In the genomic region with DNA sequence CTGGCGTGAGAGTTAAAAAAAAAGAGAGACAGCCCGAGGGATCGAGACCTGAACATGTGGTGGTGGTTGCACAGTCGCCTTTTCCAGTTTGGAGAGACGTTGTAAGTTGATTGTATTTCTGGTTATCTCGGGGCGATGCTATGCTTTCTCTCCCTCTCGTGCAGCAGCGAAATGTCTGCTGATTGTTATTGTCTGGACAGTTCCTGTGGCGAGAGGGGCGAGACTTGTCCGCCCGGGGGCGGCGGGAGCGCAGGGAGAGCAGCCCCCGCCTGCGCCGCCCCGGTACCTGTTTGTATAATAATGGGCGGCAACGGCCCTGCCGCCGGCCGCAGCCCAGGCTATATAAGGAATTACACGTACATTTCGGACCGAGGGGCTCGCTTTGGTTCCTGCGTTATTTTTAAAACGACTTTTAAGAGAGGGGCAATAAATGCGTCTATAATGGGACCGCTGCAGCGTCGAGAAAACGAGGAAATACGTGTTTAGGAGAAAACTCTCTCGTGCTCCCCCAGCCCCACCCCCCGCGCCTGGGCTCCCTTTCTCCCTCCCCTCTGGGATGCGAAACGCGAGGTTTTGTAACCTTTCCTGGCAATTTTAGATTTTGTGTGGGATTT, we compare ENCODE assay signal across 8 cellular contexts. TPM values are rescaled to one million over a fixed set of nuclear protein-coding genes. Genes with fewer than 3 reads are reported as not detected.
DNase-seq lines count a peak whose midpoint lies in the region; ATAC-seq and TF ChIP-seq lines count a peak whose summit lies in the region.

No MANE protein-coding gene starts in this region.

- H3K27ac ChIP-seq in CD4-positive, CD25-positive, alpha-beta regulatory T cell (ENCODE audit: insufficient read depth, low read length, poor library complexity, severe bottlenecking): peak overlapping the region; percentile 97
- H3K27ac ChIP-seq in mesendoderm (ENCODE audit: low read depth, low read length) (no peak overlapping the region), suprapubic skin (peak overlapping the region; percentile 89)

- H3K4me1 ChIP-seq in CD4-positive, CD25-positive, alpha-beta regulatory T cell (ENCODE audit: control insufficient read depth, insufficient read depth, low read length, poor library complexity, severe bottlenecking): peaks cover 47% of the 10 kb centered on the region
- H3K4me1 ChIP-seq in mesendoderm (ENCODE audit: control insufficient read depth, low read depth, low read length) (no peaks in the 10 kb centered on the region), suprapubic skin (peaks cover 31% of the 10 kb centered on the region)

- no peaks in the 10 kb centered on the region for H3K27me3 ChIP-seq in CD4-positive, CD25-positive, alpha-beta regulatory T cell (ENCODE audit: control insufficient read depth, insufficient read depth, low read length)
- H3K27me3 ChIP-seq in mesendoderm (ENCODE audit: insufficient read depth, low read length, poor library complexity): peaks cover 12% of the 10 kb centered on the region
- H3K27me3 ChIP-seq in suprapubic skin: peaks cover 24% of the 10 kb centered on the region

- no CpG with 5 or more reads among the region's 43 CpGs for WGBS in mesendoderm (ENCODE audit: extremely low coverage, insufficient coverage, low lambda C conversion rate)
- WGBS in suprapubic skin: 1% methylated on average over 43 of the region's 43 CpGs

- no peak overlapping the region for H2BK15ac ChIP-seq in mesendoderm (replicated peaks; ENCODE audit: low read depth)

- no peak overlapping the region for H4K5ac ChIP-seq in mesendoderm (ENCODE audit: low read length)

- no peak for ATAC-seq in CD4-positive, CD25-positive, alpha-beta regulatory T cell (ENCODE audit: low read depth in 2 of 2)
- peak; percentile 23 for ATAC-seq in GM19395 (IDR thresholded peaks at IDR 0.05; ENCODE audit: unreplicated experiment)
- ATAC-seq in activated CD8-positive, alpha-beta T cell treated with anti-CD3 and anti-CD28 coated beads, Interleukin-2, amount 10 ng/mL, durations not matched to agents 7 days and 5 days: no peak
- no peak for ATAC-seq in effector memory CD8-positive, alpha-beta T cell (replicated peaks)
- no peak for ATAC-seq in HG02588 (IDR thresholded peaks at IDR 0.05; ENCODE audit: unreplicated experiment)

- H3K9me3 ChIP-seq in CD4-positive, CD25-positive, alpha-beta regulatory T cell (ENCODE audit: control insufficient read depth in 2 of 2, low read length in 2 of 2): no peaks in the 10 kb centered on the region
- no peaks in the 10 kb centered on the region for H3K9me3 ChIP-seq in suprapubic skin

- peak overlapping the region; percentile 60 for H3K56ac ChIP-seq in mesendoderm (ENCODE audit: low read length)

- H4K8ac ChIP-seq in mesendoderm (ENCODE audit: low read depth, low read length): no peak overlapping the region

- H3K27me3 Mint-ChIP-seq in CD4-positive, CD25-positive, alpha-beta regulatory T cell: peaks cover 4% of the 10 kb centered on the region
- H3K27me3 Mint-ChIP-seq in activated CD8-positive, alpha-beta T cell treated with anti-CD3 and anti-CD28 coated beads, Interleukin-2, amount 10 ng/mL, durations not matched to agents 7 days and 5 days (ENCODE audit: low read depth): no peaks in the 10 kb centered on the region
- no peaks in the 10 kb centered on the region for H3K27me3 Mint-ChIP-seq in effector memory CD8-positive, alpha-beta T cell

- peak overlapping the region; percentile 83 to 96 (median 92) for H3K27ac Mint-ChIP-seq in CD4-positive, CD25-positive, alpha-beta regulatory T cell
- peak overlapping the region; percentile 93 for H3K27ac Mint-ChIP-seq in activated CD8-positive, alpha-beta T cell treated with anti-CD3 and anti-CD28 coated beads, Interleukin-2, amount 10 ng/mL, durations not matched to agents 7 days and 5 days
- peak overlapping the region; percentile 69 to 93 for H3K27ac Mint-ChIP-seq in effector memory CD8-positive, alpha-beta T cell

- H3K4me3 ChIP-seq in CD4-positive, CD25-positive, alpha-beta regulatory T cell (ENCODE audit: low read depth, low read length): peak overlapping the region; percentile 94
- peak overlapping the region; percentile 39 for H3K4me3 ChIP-seq in mesendoderm (ENCODE audit: low read length)
- H3K4me3 ChIP-seq in suprapubic skin: peak overlapping the region; percentile 68

- peak overlapping the region; percentile 87 to 98 (median 94) for H3K4me3 Mint-ChIP-seq in CD4-positive, CD25-positive, alpha-beta regulatory T cell
- peak overlapping the region; percentile 88 for H3K4me3 Mint-ChIP-seq in activated CD8-positive, alpha-beta T cell treated with anti-CD3 and anti-CD28 coated beads, Interleukin-2, amount 10 ng/mL, durations not matched to agents 7 days and 5 days
- H3K4me3 Mint-ChIP-seq in effector memory CD8-positive, alpha-beta T cell: peak overlapping the region; percentile 91

- TF ChIP-seq POLR2A in suprapubic skin (IDR thresholded peaks at IDR 0.05): no peak

- no peak overlapping the region for H2AK5ac ChIP-seq in mesendoderm (ENCODE audit: low read length)

- no peak overlapping the region for H3K23ac ChIP-seq in mesendoderm (ENCODE audit: low read length)

- no peaks in the 10 kb centered on the region for H3K36me3 Mint-ChIP-seq in CD4-positive, CD25-positive, alpha-beta regulatory T cell
- peaks cover 13% of the 10 kb centered on the region for H3K36me3 Mint-ChIP-seq in activated CD8-positive, alpha-beta T cell treated with anti-CD3 and anti-CD28 coated beads, Interleukin-2, amount 10 ng/mL, durations not matched to agents 7 days and 5 days (ENCODE audit: low read depth)
- peaks cover 31% of the 10 kb centered on the region for H3K36me3 Mint-ChIP-seq in effector memory CD8-positive, alpha-beta T cell (ENCODE audit: insufficient read depth)

- no peak for TF ChIP-seq EP300 in suprapubic skin (IDR thresholded peaks at IDR 0.05)

- H2BK120ac ChIP-seq in mesendoderm (ENCODE audit: low read depth, low read length): no peak overlapping the region

- DNase-seq in CD4-positive, CD25-positive, alpha-beta regulatory T cell: peak in 2 of 3 donors; percentile 15 to 25
- peak; percentile 64 for DNase-seq in NAMALWA (ENCODE audit: low spot score)
- DNase-seq in activated CD8-positive, alpha-beta T cell treated with anti-CD3 and anti-CD28 coated beads, Interleukin-2, amount 10 ng/mL, durations not matched to agents 7 days and 5 days: peak; percentile 48
- peak in 2 of 3 experiments; percentile 1 to 8 for DNase-seq in effector memory CD8-positive, alpha-beta T cell
- peak; percentile 42 for DNase-seq in mesendoderm
- DNase-seq in suprapubic skin (ENCODE audit: low spot score in 2 of 2): peak; percentile 67 to 78

- no peak overlapping the region for H3K4ac ChIP-seq in mesendoderm (ENCODE audit: low read depth, low read length)

- no peaks in the 10 kb centered on the region for H3K79me1 ChIP-seq in mesendoderm (ENCODE audit: low read length)

- H3K4me2 ChIP-seq in mesendoderm (ENCODE audit: low read length): peak overlapping the region; percentile 93

- no peaks in the 10 kb centered on the region for H3K36me3 ChIP-seq in CD4-positive, CD25-positive, alpha-beta regulatory T cell (ENCODE audit: control insufficient read depth, insufficient read depth, low read length)
- no peaks in the 10 kb centered on the region for H3K36me3 ChIP-seq in mesendoderm (ENCODE audit: control insufficient read depth, insufficient read depth, low read length)
- H3K36me3 ChIP-seq in suprapubic skin: no peaks in the 10 kb centered on the region

- H3K9me3 Mint-ChIP-seq in CD4-positive, CD25-positive, alpha-beta regulatory T cell: peaks cover 0 to 1% (median 0%) of the 10 kb centered on the region in 7 donors
- no peaks in the 10 kb centered on the region for H3K9me3 Mint-ChIP-seq in activated CD8-positive, alpha-beta T cell treated with anti-CD3 and anti-CD28 coated beads, Interleukin-2, amount 10 ng/mL, durations not matched to agents 7 days and 5 days (ENCODE audit: insufficient read depth)
- no peaks in the 10 kb centered on the region for H3K9me3 Mint-ChIP-seq in effector memory CD8-positive, alpha-beta T cell

- no peak for TF ChIP-seq CTCF in suprapubic skin (IDR thresholded peaks at IDR 0.05)

- H3K79me2 ChIP-seq in mesendoderm (ENCODE audit: control insufficient read depth, insufficient read depth, low read length): no peaks in the 10 kb centered on the region

- H3K9ac ChIP-seq in mesendoderm (ENCODE audit: low read length): peak overlapping the region; percentile 40

- H3K18ac ChIP-seq in mesendoderm (ENCODE audit: low read length): no peak overlapping the region

- CTCF ChIA-PET in activated CD8-positive, alpha-beta T cell treated with anti-CD3 and anti-CD28 coated beads, Interleukin-2, amount 10 ng/mL, durations not matched to agents 7 days and 5 days (lab: Charles Lee): interaction anchor here (0.9 kb wide), 1 partner anchor 289 kb away, joined by 3 read pairs; a partner anchor contains a TSS

- H2BK5ac ChIP-seq in mesendoderm (ENCODE audit: low read length): no peak overlapping the region

- POLR2A ChIA-PET in activated CD8-positive, alpha-beta T cell treated with anti-CD3 and anti-CD28 coated beads, Interleukin-2, amount 10 ng/mL, durations not matched to agents 7 days and 5 days (lab: Charles Lee): interaction anchor here (0.9 to 3.0 kb wide), 3 partner anchors 187 to 439 kb away, joined by 3 to 10 read pairs (median 3); a partner anchor contains a TSS

- peaks cover 30 to 51% (median 45%) of the 10 kb centered on the region in 4 donors for H3K4me1 Mint-ChIP-seq in CD4-positive, CD25-positive, alpha-beta regulatory T cell
- peaks cover 44% of the 10 kb centered on the region for H3K4me1 Mint-ChIP-seq in activated CD8-positive, alpha-beta T cell treated with anti-CD3 and anti-CD28 coated beads, Interleukin-2, amount 10 ng/mL, durations not matched to agents 7 days and 5 days (ENCODE audit: low read depth)
- peaks cover 26 to 34% of the 10 kb centered on the region in 2 donors for H3K4me1 Mint-ChIP-seq in effector memory CD8-positive, alpha-beta T cell (ENCODE audit: low read depth in 2 of 2)

RNA-seq across cellular contexts. Expression of a gene that starts 1.7 kb away (rescaled TPM):
- total RNA-seq in CD4-positive, CD25-positive, alpha-beta regulatory T cell: 150 TPM
- polyA plus RNA-seq in CD4-positive, CD25-positive, alpha-beta regulatory T cell: 10 to 100 TPM; 26.2 to 40.2 (median 28.8) TPM
- total RNA-seq in activated CD8-positive, alpha-beta T cell treated with anti-CD3 and anti-CD28 coated beads, Interleukin-2, amount 10 ng/mL, durations not matched to agents 7 days and 5 days: 10 to 100 TPM; 38.3 to 39.3 TPM
- polyA plus RNA-seq in mesendoderm (2013, experiment 1 of 2): 0.21 TPM
- 0.27 TPM for polyA plus RNA-seq in mesendoderm (2013, experiment 2 of 2)
- total RNA-seq in suprapubic skin: 10 to 100 TPM in 2 of 4 donors, 1 to 10 TPM in 2; 7.1 to 35.8 (median 13.8) TPM

Comparison
In these comparisons a context has a peak if more than half of its experiments do, and no peak if none do; other contexts are left out.
1. DNase-seq: peak in every context shown above with its lines; median percentile 72 in suprapubic skin; 64 in NAMALWA; 48 in activated CD8-positive, alpha-beta T cell treated with anti-CD3 and anti-CD28 coated beads, Interleukin-2, amount 10 ng/mL, durations not matched to agents 7 days and 5 days; 42 in mesendoderm; 20 in CD4-positive, CD25-positive, alpha-beta regulatory T cell; 4 in effector memory CD8-positive, alpha-beta T cell.
2. H3K4me3 ChIP-seq: peak in every context shown above with its lines; median percentile 94 in CD4-positive, CD25-positive, alpha-beta regulatory T cell; 68 in suprapubic skin; 39 in mesendoderm.